In genomic region chr2:11647834-11648600, GRCh38 we compare ENCODE assay signal across 14 cellular contexts. TPM values are rescaled to one million over a fixed set of nuclear protein-coding genes. Genes with fewer than 3 reads are reported as not detected.
DNase-seq lines count a peak whose midpoint lies in the region; ATAC-seq, FAIRE-seq and TF ChIP-seq lines count a peak whose summit lies in the region.
"Had no signal": no experiment of that assay in that cellular context is flagged by ENCODE, and none has a peak within 500 bp of the region (broad histone marks: within the 10 kb centered on the region; RNA-seq: fewer than 3 reads in every experiment).

No MANE protein-coding gene starts in this region.

- POLR2A ChIA-PET in activated CD4-positive, alpha-beta T cell treated with anti-CD3 and anti-CD28 coated beads for 36 hours (lab: Charles Lee), result no interaction called here

- H3K27ac Mint-ChIP-seq in chondrocyte (ENCODE audit: unreplicated experiment), result no peak overlapping the region
- H3K27ac Mint-ChIP-seq in activated CD4-positive, alpha-beta T cell treated with anti-CD3 and anti-CD28 coated beads for 36 hours, result no peak overlapping the region
- H3K27ac Mint-ChIP-seq: activated CD4-positive, alpha-beta memory T cell treated with anti-CD3 and anti-CD28 coated beads for 36 hours; naive thymus-derived CD4-positive, alpha-beta T cell had no signal

- ATAC-seq in mucosa of descending colon (no peak), GM18520 (IDR thresholded peaks at IDR 0.05; ENCODE audit: unreplicated experiment) (no peak)
- no peak for ATAC-seq in activated CD4-positive, alpha-beta T cell treated with anti-CD3 and anti-CD28 coated beads for 36 hours
- ATAC-seq: naive thymus-derived CD4-positive, alpha-beta T cell had no signal

- TF ChIP-seq CTCF in chondrocyte (IDR thresholded peaks at IDR 0.05) (peak; percentile 73), mucosa of descending colon (IDR thresholded peaks at IDR 0.05) (no peak)

- H3K4me1 ChIP-seq in mucosa of descending colon (ENCODE audit: low read depth), result no peaks in the 10 kb centered on the region

- intact Hi-C loops in mucosa of descending colon (cut with DNase I, micrococcal nuclease), result no loop called here
- intact Hi-C loops in activated CD4-positive, alpha-beta T cell treated with anti-CD3 and anti-CD28 coated beads for 36 hours (cut with DNase I, micrococcal nuclease), result no loop called here

- CTCF ChIA-PET in activated CD4-positive, alpha-beta T cell treated with anti-CD3 and anti-CD28 coated beads for 36 hours (lab: Charles Lee), result no interaction called here

- peaks cover 21% of the 10 kb centered on the region for H3K4me1 Mint-ChIP-seq in chondrocyte (ENCODE audit: low read depth)
- H3K4me1 Mint-ChIP-seq in activated CD4-positive, alpha-beta T cell treated with anti-CD3 and anti-CD28 coated beads for 36 hours, result peaks cover 6% of the 10 kb centered on the region
- H3K4me1 Mint-ChIP-seq: naive thymus-derived CD4-positive, alpha-beta T cell had no signal

- TF ChIP-seq POLR2A in GM12892 (IDR thresholded peaks at IDR 0.05; ENCODE audit: low read depth, low read length), result no peak

- no peaks in the 10 kb centered on the region for H3K36me3 Mint-ChIP-seq in chondrocyte (ENCODE audit: low read depth)
- no peaks in the 10 kb centered on the region for H3K36me3 Mint-ChIP-seq in activated CD4-positive, alpha-beta T cell treated with anti-CD3 and anti-CD28 coated beads for 36 hours (ENCODE audit: low read depth)
- H3K36me3 Mint-ChIP-seq: activated CD4-positive, alpha-beta memory T cell treated with anti-CD3 and anti-CD28 coated beads for 36 hours; naive thymus-derived CD4-positive, alpha-beta T cell had no signal

- no peak overlapping the region for H3K4me3 Mint-ChIP-seq in chondrocyte (ENCODE audit: unreplicated experiment)
- no peak overlapping the region for H3K4me3 Mint-ChIP-seq in activated CD4-positive, alpha-beta T cell treated with anti-CD3 and anti-CD28 coated beads for 36 hours
- H3K4me3 Mint-ChIP-seq: activated CD4-positive, alpha-beta memory T cell treated with anti-CD3 and anti-CD28 coated beads for 36 hours; naive thymus-derived CD4-positive, alpha-beta T cell had no signal

- no peaks in the 10 kb centered on the region for H3K36me3 ChIP-seq in mucosa of descending colon (ENCODE audit: low read depth)

- DNase-seq in DMS79 (lab: John Stamatoyannopoulos, UW) (peak; percentile 6), NCI-H226 (peak; percentile 81), chondrocyte (ENCODE audit: low spot score) (no peak), medulla oblongata (ENCODE audit: extremely low spot score) (peak; percentile 36), mucosa of descending colon (no peak), GM12892 (ENCODE audit: insufficient read length) (no peak)
- DNase-seq in activated CD4-positive, alpha-beta T cell treated with anti-CD3 and anti-CD28 coated beads for 36 hours, result no peak
- DNase-seq: activated CD4-positive, alpha-beta memory T cell treated with anti-CD3 and anti-CD28 coated beads for 36 hours; activated naive CD4-positive, alpha-beta T cell treated with Interleukin-2 at 50 U/mL for 16 hours; naive thymus-derived CD4-positive, alpha-beta T cell; NCI-H82; small intestine had no signal

- no peaks in the 10 kb centered on the region for H3K9me3 ChIP-seq in mucosa of descending colon

- H3K9me3 Mint-ChIP-seq in chondrocyte (ENCODE audit: low read depth), result no peaks in the 10 kb centered on the region
- H3K9me3 Mint-ChIP-seq in activated CD4-positive, alpha-beta T cell treated with anti-CD3 and anti-CD28 coated beads for 36 hours (ENCODE audit: low read depth), result no peaks in the 10 kb centered on the region
- H3K9me3 Mint-ChIP-seq: activated CD4-positive, alpha-beta memory T cell treated with anti-CD3 and anti-CD28 coated beads for 36 hours had no signal

- no peak overlapping the region for H3K4me3 ChIP-seq in mucosa of descending colon

- peaks cover 3% of the 10 kb centered on the region for H3K27me3 Mint-ChIP-seq in chondrocyte (ENCODE audit: low read depth)
- peaks cover 6% of the 10 kb centered on the region for H3K27me3 Mint-ChIP-seq in activated CD4-positive, alpha-beta T cell treated with anti-CD3 and anti-CD28 coated beads for 36 hours

- FAIRE-seq in GM12892 (lab: Jason Lieb, UNC), result no peak
- FAIRE-seq: small intestine, urothelium cell line had no signal

RNA-seq across cellular contexts. Expression of gene NTSR2, which starts 22.0 kb away (rescaled TPM):
- total RNA-seq in chondrocyte, result not detected in 3 replicates
- total RNA-seq in mucosa of descending colon, result not detected
- polyA plus RNA-seq in GM12892 (2012; ENCODE audit: missing spikeins), result not detected
- not detected for total RNA-seq in activated CD4-positive, alpha-beta T cell treated with anti-CD3 and anti-CD28 coated beads for 36 hours
- total RNA-seq: activated CD4-positive, alpha-beta memory T cell treated with anti-CD3 and anti-CD28 coated beads for 36 hours; naive thymus-derived CD4-positive, alpha-beta T cell had no signal
- polyA plus RNA-seq: naive thymus-derived CD4-positive, alpha-beta T cell had no signal

Comparison
In these comparisons a context has a peak if more than half of its experiments do, and no peak if none do; other contexts are left out.
1. DNase-seq: peak in DMS79 (single experiment), NCI-H226 (single experiment) and medulla oblongata (single experiment); none in chondrocyte (single experiment), mucosa of descending colon (0 of 3), GM12892 (single experiment) and activated CD4-positive, alpha-beta T cell treated with anti-CD3 and anti-CD28 coated beads for 36 hours (single experiment).